ENCODE assay signal across 21 cellular contexts in the genomic region with DNA sequence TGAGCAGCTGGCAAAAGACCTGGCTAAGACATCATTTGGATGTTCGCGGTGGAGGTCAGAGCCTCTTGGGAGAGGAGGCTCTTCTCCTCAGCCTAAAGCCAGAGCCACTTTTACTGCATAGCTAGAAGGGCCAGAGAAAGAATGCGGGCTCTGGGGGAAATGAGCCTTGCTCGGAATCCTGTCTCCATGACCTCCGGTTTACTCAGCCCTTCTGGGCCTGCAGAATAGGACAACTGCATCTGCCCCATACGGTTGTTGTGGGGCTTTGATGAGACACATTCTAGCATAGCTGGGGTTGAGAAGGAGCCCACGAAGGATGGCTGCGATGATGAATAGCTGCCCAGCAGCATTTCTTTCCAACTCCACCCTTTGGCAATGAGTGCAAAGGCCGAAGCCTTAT.
"Had no signal": no experiment of that assay in that cellular context is flagged by ENCODE, and none has a peak within 500 bp of the region (broad histone marks: within the 10 kb centered on the region; RNA-seq: fewer than 3 reads in every experiment).

No MANE protein-coding gene starts in this region.

- H3K27ac ChIP-seq: colonic mucosa, heart left ventricle, psoas muscle, right lobe of liver, spleen, stomach, thyroid gland had no signal

- DNase-seq: caudate nucleus; colonic mucosa; effector CD4-positive, alpha-beta T cell; foreskin melanocyte; heart left ventricle; hippocampal formation; kidney glomerular epithelial cell; mammary epithelial cell; mucosa of descending colon; psoas muscle; retina; right lobe of liver; spleen; stimulated activated CD4-positive, alpha-beta T cell treated with anti-CD3 and anti-CD28 coated beads, Interleukin-15, amount 100 ng/mL, for 24 hours; stimulated activated CD4-positive, alpha-beta T cell treated with anti-CD3 and anti-CD28 coated beads, Interleukin-1b, Interleukin-23, amount 100 ng/mL, for 48 hours; stimulated activated CD4-positive, alpha-beta T cell treated with anti-CD3 and anti-CD28 coated beads, Interleukin-4, amount 100 ng/mL, for 24 hours; stimulated activated naive CD4-positive, alpha-beta T cell; stomach had no signal

- H3K9me3 ChIP-seq: colonic mucosa, heart left ventricle, mucosa of descending colon, psoas muscle, right lobe of liver, spleen, stomach, thyroid gland had no signal

- H3K36me3 ChIP-seq: colonic mucosa, heart left ventricle, right lobe of liver, spleen, stomach, thyroid gland had no signal

- H3K36me3 Mint-ChIP-seq: natural killer cell treated with Interleukin-12 subunit alpha and Interleukin-12 subunit beta and Interleukin-15 and Interleukin-18, amount 100 ng/mL, for 72 hours had no signal

- H3K27ac Mint-ChIP-seq: natural killer cell treated with Interleukin-12 subunit alpha and Interleukin-12 subunit beta and Interleukin-15 and Interleukin-18, amount 100 ng/mL, for 72 hours had no signal

- ATAC-seq: left lobe of liver; mucosa of descending colon; natural killer cell treated with Interleukin-12 subunit alpha and Interleukin-12 subunit beta and Interleukin-15 and Interleukin-18, amount 100 ng/mL, for 72 hours; psoas muscle; right lobe of liver had no signal

- H3K4me3 ChIP-seq: colonic mucosa, heart left ventricle, mucosa of descending colon, psoas muscle, right lobe of liver, spleen, stomach, thyroid gland had no signal

- H3K9me3 Mint-ChIP-seq: natural killer cell treated with Interleukin-12 subunit alpha and Interleukin-12 subunit beta and Interleukin-15 and Interleukin-18, amount 100 ng/mL, for 72 hours had no signal

- H3K4me1 ChIP-seq: colonic mucosa, heart left ventricle, psoas muscle, right lobe of liver, spleen, stomach had no signal

- H3K4me3 Mint-ChIP-seq: natural killer cell treated with Interleukin-12 subunit alpha and Interleukin-12 subunit beta and Interleukin-15 and Interleukin-18, amount 100 ng/mL, for 72 hours had no signal

- H3K27me3 ChIP-seq: colonic mucosa, right lobe of liver, thyroid gland had no signal
